ENCODE assay signal across 9 cellular contexts in genomic region chr10:119250641-119251314, GRCh38. TPM values are rescaled to one million over a fixed set of nuclear protein-coding genes. Genes with fewer than 3 reads are reported as not detected.
DNase-seq lines count a peak whose midpoint lies in the region; ATAC-seq lines count a peak whose summit lies in the region.
"Had no signal": no experiment of that assay in that cellular context is flagged by ENCODE, and none has a peak within 500 bp of the region (broad histone marks: within the 10 kb centered on the region; RNA-seq: fewer than 3 reads in every experiment).

No MANE protein-coding gene starts in this region.

- no peaks in the 10 kb centered on the region for H3K36me3 ChIP-seq in skeletal muscle tissue (ENCODE audit: control insufficient read depth in 3 of 3, insufficient read depth in 3 of 3, low read length in 3 of 3)

- no peak for ATAC-seq in HG02763 (IDR thresholded peaks at IDR 0.05; ENCODE audit: unreplicated experiment)

- no peaks in the 10 kb centered on the region for H3K27me3 ChIP-seq in skeletal muscle tissue (ENCODE audit: control insufficient read depth in 3 of 3, insufficient read depth in 3 of 3, low read length in 3 of 3)

- H3K9me3 Mint-ChIP-seq in T-helper 2 cell treated with Interferon-gamma antibody and Interleukin-4, amounts not matched to agents 5 μg/mL and 100 μg/mL, for 36 hours = no peaks in the 10 kb centered on the region

- H3K9me3 ChIP-seq in skeletal muscle tissue (ENCODE audit: control insufficient read depth in 3 of 3, low read length in 3 of 3) = no peaks in the 10 kb centered on the region

- no peak overlapping the region for H3K9ac ChIP-seq in skeletal muscle tissue (ENCODE audit: low read depth in 1 of 3, low read length in 3 of 3)

- H3K4me1 Mint-ChIP-seq in T-helper 2 cell treated with Interferon-gamma antibody and Interleukin-4, amounts not matched to agents 5 μg/mL and 100 μg/mL, for 36 hours (ENCODE audit: low read depth) = peaks cover 16% of the 10 kb centered on the region

- DNase-seq in H4 (ENCODE audit: low spot score) = peak; percentile 77
- DNase-seq in T-helper 2 cell treated with Interferon-gamma antibody and Interleukin-4, amounts not matched to agents 5 μg/mL and 100 μg/mL, for 36 hours (ENCODE audit: low spot score) = peak; percentile 52
- peak; percentile 52 for DNase-seq in fibroblast of the conjunctiva (ENCODE audit: low read depth)
- no peak for DNase-seq in occipital lobe (lab: John Stamatoyannopoulos, UW)
- DNase-seq in DMS79 treated with DMSO at 0.1 percent for 48 hours (lab: John Stamatoyannopoulos, UW) = no peak
- DNase-seq in NCI-H2107 treated with DMSO at 0.1 percent for 48 hours (lab: John Stamatoyannopoulos, UW; ENCODE audit: unreplicated experiment) = no peak
- DNase-seq: NCI-H345 had no signal

- H3K4me3 Mint-ChIP-seq in T-helper 2 cell treated with Interferon-gamma antibody and Interleukin-4, amounts not matched to agents 5 μg/mL and 100 μg/mL, for 36 hours = no peak overlapping the region

- H3K36me3 Mint-ChIP-seq in T-helper 2 cell treated with Interferon-gamma antibody and Interleukin-4, amounts not matched to agents 5 μg/mL and 100 μg/mL, for 36 hours (ENCODE audit: low read depth) = peaks cover 7% of the 10 kb centered on the region

- peaks cover 47 to 56% (median 54%) of the 10 kb centered on the region in 3 donors for H3K4me1 ChIP-seq in skeletal muscle tissue (ENCODE audit: control insufficient read depth in 3 of 3, insufficient read depth in 3 of 3, low read length in 3 of 3)

- no peak overlapping the region for H3K27ac Mint-ChIP-seq in T-helper 2 cell treated with Interferon-gamma antibody and Interleukin-4, amounts not matched to agents 5 μg/mL and 100 μg/mL, for 36 hours

- no peaks in the 10 kb centered on the region for H3K27me3 Mint-ChIP-seq in T-helper 2 cell treated with Interferon-gamma antibody and Interleukin-4, amounts not matched to agents 5 μg/mL and 100 μg/mL, for 36 hours (ENCODE audit: low read depth)

- peak overlapping the region; percentile 82 for H3K27ac ChIP-seq in skeletal muscle tissue (ENCODE audit: low read depth, low read length)

- H3K4me3 ChIP-seq in skeletal muscle tissue (ENCODE audit: low read length in 3 of 3) = no peak overlapping the region

RNA-seq across cellular contexts. Expression of gene GRK5, which starts 43.4 kb away (rescaled TPM):
- total RNA-seq in H4 (2014; rRNA removed; shearing (Covaris generic)) = 9.9 and 10.1 TPM in 2 replicates
- total RNA-seq in skeletal muscle tissue = 12.5 TPM
- total RNA-seq in occipital lobe = 17.3 TPM

Comparison
In these comparisons a context has a peak if more than half of its experiments do, and no peak if none do; other contexts are left out.
1. DNase-seq: peak in H4 (single experiment), T-helper 2 cell treated with Interferon-gamma antibody and Interleukin-4, amounts not matched to agents 5 μg/mL and 100 μg/mL, for 36 hours (single experiment) and fibroblast of the conjunctiva (single experiment); none in occipital lobe (single experiment), DMS79 treated with DMSO at 0.1 percent for 48 hours (single experiment) and NCI-H2107 treated with DMSO at 0.1 percent for 48 hours (single experiment).